1 cellular context compared by ENCODE assay signal in genomic region chr7:41003031-41003925, GRCh38.
TF ChIP-seq lines count a peak whose summit lies in the region.

No MANE protein-coding gene starts in this region.

TF ChIP-seq in HEK293T, 16 proteins besides CTCF, POLR2A, EP300 and RAD21 (continued from another document):
- TF ChIP-seq PKNOX1 (IDR thresholded peaks at IDR 0.05) (no peak), LEF1 (IDR thresholded peaks at IDR 0.05; ENCODE audit: borderline replicate concordance) (no peak), ELF4 (IDR thresholded peaks at IDR 0.05) (no peak)
TF ChIP-seq in HEK293T: peak in this region for 0.
